8 cellular contexts compared by ENCODE assay signal in genomic region chr18:13375302-13376255, GRCh38.
A peak's percentile ranks its signal among the peaks of the same experiment; 100 is the strongest.
DNase-seq lines count a peak whose midpoint lies in the region; ATAC-seq lines count a peak whose summit lies in the region.

No MANE protein-coding gene starts in this region.

- peak; percentile 57 to 87 (median 69) for DNase-seq in T-helper 1 cell
- DNase-seq in amniotic stem cell (lab: John Stamatoyannopoulos, UW): peak; percentile 81
- DNase-seq in iris pigment epithelial cell (ENCODE audit: low read depth): peak; percentile 98
- DNase-seq in stimulated activated CD4-positive, alpha-beta T cell treated with anti-CD3 and anti-CD28 coated beads, Interleukin-4, amount 100 ng/mL, for 1 hour: peak; percentile 72
- DNase-seq in NCI-H82 treated with DMSO at 0.1 percent for 48 hours (lab: John Stamatoyannopoulos, UW; ENCODE audit: unreplicated experiment): no peak

- peak; percentile 92 for ATAC-seq in GM18861 (IDR thresholded peaks at IDR 0.05; ENCODE audit: unreplicated experiment)
- ATAC-seq in HG02973 (IDR thresholded peaks at IDR 0.05; ENCODE audit: unreplicated experiment): peak; percentile 78
- no peak for ATAC-seq in GM21515 (IDR thresholded peaks at IDR 0.05; ENCODE audit: unreplicated experiment)
